In genomic region chr17:76536511-76537287, GRCh38 we compare ENCODE assay signal across 11 cellular contexts. TPM values are rescaled to one million over a fixed set of nuclear protein-coding genes. Genes with fewer than 3 reads are reported as not detected.
A peak's percentile ranks its signal among the peaks of the same experiment; 100 is the strongest.
DNase-seq lines count a peak whose midpoint lies in the region; ATAC-seq and TF ChIP-seq lines count a peak whose summit lies in the region.
"Had no signal": no experiment of that assay in that cellular context is flagged by ENCODE, and none has a peak within 500 bp of the region (broad histone marks: within the 10 kb centered on the region; RNA-seq: fewer than 3 reads in every experiment).

No MANE protein-coding gene starts in this region.

- H3K14ac ChIP-seq in trophoblast cell (ENCODE audit: low read length), result no peak overlapping the region

- H3K9me3 ChIP-seq in hepatocyte (ENCODE audit: low read depth), result no peaks in the 10 kb centered on the region
- peaks cover 2% of the 10 kb centered on the region for H3K9me3 ChIP-seq in trophoblast cell (ENCODE audit: insufficient read depth, low read depth, low read length)

- H3K36me3 ChIP-seq in BJ (ENCODE audit: control insufficient read depth, insufficient read depth, low read length) (no peaks in the 10 kb centered on the region), hepatocyte (replicated peaks; ENCODE audit: insufficient read depth, low read depth) (no peaks in the 10 kb centered on the region), trophoblast cell (ENCODE audit: control insufficient read depth in 1 of 2, insufficient read depth in 2 of 2, low read length in 2 of 2) (no peaks in the 10 kb centered on the region)

- H2BK12ac ChIP-seq in trophoblast cell (ENCODE audit: low read length), result no peak overlapping the region

- H3K18ac ChIP-seq in trophoblast cell (ENCODE audit: low read length), result no peak overlapping the region

- H3K9ac ChIP-seq in trophoblast cell (ENCODE audit: low read length), result no peak overlapping the region

- no peak overlapping the region for H4K12ac ChIP-seq in trophoblast cell (ENCODE audit: low read depth, low read length)

- no peak overlapping the region for H3K23ac ChIP-seq in trophoblast cell (ENCODE audit: low read length)

- no peak for ATAC-seq in HG02623 (IDR thresholded peaks at IDR 0.05; ENCODE audit: unreplicated experiment)

- no peak overlapping the region for H4K91ac ChIP-seq in trophoblast cell (ENCODE audit: low read depth, low read length)

- TF ChIP-seq CTCF in BJ (IDR thresholded peaks at IDR 0.05; ENCODE audit: insufficient read depth, low read depth, low read length) (no peak), astrocyte of the cerebellum (IDR thresholded peaks at IDR 0.05; ENCODE audit: low read depth, low read length, missing control alignments) (no peak), hepatocyte (IDR thresholded peaks at IDR 0.05; ENCODE audit: poor library complexity) (no peak)

- DNase-seq in BJ (ENCODE audit: low read depth) (no peak), astrocyte of the cerebellum (ENCODE audit: low read depth) (no peak), hepatocyte (ENCODE audit: low spot score) (no peak), trophoblast cell (no peak), occipital lobe (lab: John Stamatoyannopoulos, UW) (no peak), DMS53 treated with DMSO at 0.1 percent for 48 hours (lab: John Stamatoyannopoulos, UW; ENCODE audit: unreplicated experiment) (no peak), HEK293T (ENCODE audit: extremely low spot score) (no peak)
- DNase-seq: central memory CD4-positive, alpha-beta T cell; stimulated activated CD4-positive, alpha-beta T cell treated with anti-CD3 and anti-CD28 coated beads, Interleukin-2, amount 100 ng/mL, for 48 hours had no signal

- no peaks in the 10 kb centered on the region for H4K20me1 ChIP-seq in hepatocyte (ENCODE audit: insufficient read depth, poor library complexity, severe bottlenecking)

- in situ Hi-C loops in astrocyte of the cerebellum (cut with HindIII; ENCODE audit: low sequenced_read_pairs), result no loop called here

- H3K4me3 ChIP-seq in BJ (ENCODE audit: low read depth, low read length), result peak overlapping the region; percentile 34
- peak overlapping the region; percentile 35 for H3K4me3 ChIP-seq in astrocyte of the cerebellum (ENCODE audit: low read depth, low read length)
- no peak overlapping the region for H3K4me3 ChIP-seq in hepatocyte
- no peak overlapping the region for H3K4me3 ChIP-seq in trophoblast cell (ENCODE audit: low read depth, low read length)

- H3K79me1 ChIP-seq in trophoblast cell (ENCODE audit: low read length), result peaks cover 3% of the 10 kb centered on the region

- H2AFZ ChIP-seq in hepatocyte, result no peak overlapping the region
- no peak overlapping the region for H2AFZ ChIP-seq in trophoblast cell (ENCODE audit: insufficient read depth, low read length, poor library complexity)

- H2BK120ac ChIP-seq in trophoblast cell (ENCODE audit: insufficient read depth, low read length, poor library complexity), result no peak overlapping the region

- CTCF ChIA-PET in BJ (lab: Yijun Ruan, JAX), result interaction anchor here (0.8 to 3.2 kb wide), 9 partner anchors 9 to 145 kb away, joined by 3 to 22 read pairs (median 3); no protein-coding TSS in a partner anchor
- CTCF ChIA-PET in HEK293T (lab: Yijun Ruan, JAX), result interaction anchor here (0.6 to 1.2 kb wide), 4 partner anchors 10 to 30 kb away, joined by 3 to 5 read pairs (median 4); no protein-coding TSS in a partner anchor

- no peak overlapping the region for H3K4ac ChIP-seq in trophoblast cell (ENCODE audit: low read depth, low read length)

- H3K9me2 ChIP-seq in hepatocyte (replicated peaks; ENCODE audit: insufficient read depth), result no peaks in the 10 kb centered on the region

- peak overlapping the region; percentile 39 for H2AK5ac ChIP-seq in trophoblast cell (ENCODE audit: low read length)

- peak overlapping the region; percentile 88 for H3K4me2 ChIP-seq in hepatocyte
- no peak overlapping the region for H3K4me2 ChIP-seq in trophoblast cell (ENCODE audit: low read length)

- H4K8ac ChIP-seq in trophoblast cell (ENCODE audit: low read depth, low read length), result no peak overlapping the region

- 66% methylated on average over 18 of the region's 25 CpGs for WGBS in hepatocyte (ENCODE audit: low lambda C conversion rate, missing lambda C conversion rate)
- no CpG with 5 or more reads among the region's 25 CpGs for WGBS in trophoblast cell (ENCODE audit: extremely low coverage, insufficient coverage, insufficient read length)

- H3K27me3 ChIP-seq in BJ (ENCODE audit: control insufficient read depth, insufficient read depth, low read length), result peaks cover 15% of the 10 kb centered on the region
- H3K27me3 ChIP-seq in hepatocyte, result peaks cover 28% of the 10 kb centered on the region
- H3K27me3 ChIP-seq in trophoblast cell (ENCODE audit: insufficient read depth, low read length), result peaks cover 33% of the 10 kb centered on the region

- POLR2A ChIA-PET in BJ (lab: Charles Lee) (no interaction called here), HEK293T (lab: Yijun Ruan, JAX) (interaction anchor here (1.2 to 1.4 kb wide), 2 partner anchors 10 to 21 kb away, joined by 4 to 7 read pairs; no protein-coding TSS in a partner anchor)

- H3K27ac ChIP-seq in hepatocyte (no peak overlapping the region), trophoblast cell (ENCODE audit: low read depth, low read length) (no peak overlapping the region)

- H3K79me2 ChIP-seq in hepatocyte (no peaks in the 10 kb centered on the region), trophoblast cell (ENCODE audit: control insufficient read depth, insufficient read depth, low read length, poor library complexity) (peaks cover 2% of the 10 kb centered on the region)

- peaks cover 37% of the 10 kb centered on the region for H3K4me1 ChIP-seq in hepatocyte (ENCODE audit: insufficient read depth)
- H3K4me1 ChIP-seq in trophoblast cell (ENCODE audit: control insufficient read depth in 1 of 2, insufficient read depth in 2 of 2, low read length in 2 of 2), result peaks cover 19 to 26% of the 10 kb centered on the region in 2 experiments

- H2BK5ac ChIP-seq in trophoblast cell (ENCODE audit: low read depth, low read length, poor library complexity), result no peak overlapping the region

TF ChIP-seq in HEK293T, 16 proteins besides CTCF, POLR2A, EP300 and RAD21:
- TF ChIP-seq BHLHE40 (IDR thresholded peaks at IDR 0.05; ENCODE audit: borderline replicate concordance) (no peak), FOXA1 (IDR thresholded peaks at IDR 0.05) (no peak)

RNA-seq across cellular contexts. Expression of gene CYGB, which starts 0.8 kb away (rescaled TPM):
- polyA plus RNA-seq in BJ (2011; rRNA removed) (1.1 and 1.4 TPM in 2 replicates), hepatocyte (13.8 and 19.2 TPM in 2 replicates)
- 0.10 and 0.95 TPM in 2 replicates for polyA minus RNA-seq in BJ (2011; rRNA and poly(A)+ RNA removed)
- total RNA-seq in hepatocyte (7.8 and 15.5 TPM in 2 replicates), occipital lobe (1.2 TPM)
- 5.7 and 6.8 TPM in 2 replicates for polyA plus RNA-seq in trophoblast cell (2013)
- polyA plus RNA-seq: CD14-positive monocyte had no signal

RNA-seq across cellular contexts. Expression of gene PRCD, which starts 3.1 kb away (rescaled TPM):
- polyA plus RNA-seq in BJ (2011; rRNA removed) (0.21 TPM in 1 of 2 replicates, not detected in the other), hepatocyte (10.2 and 11.6 TPM in 2 replicates)
- not detected in 2 replicates for polyA minus RNA-seq in BJ (2011; rRNA and poly(A)+ RNA removed)
- total RNA-seq in hepatocyte (2.0 and 2.7 TPM in 2 replicates), occipital lobe (1.9 TPM)
- 0.23 and 0.50 TPM in 2 replicates for polyA plus RNA-seq in trophoblast cell (2013)
- polyA plus RNA-seq: CD14-positive monocyte had no signal

RNA-seq across cellular contexts. Expression of gene RHBDF2, which starts 35.5 kb away (rescaled TPM):
- polyA plus RNA-seq in BJ (2011; rRNA removed) (6.4 and 8.9 TPM in 2 replicates), hepatocyte (11.0 and 11.7 TPM in 2 replicates)
- 4.9 and 6.2 TPM in 2 replicates for polyA minus RNA-seq in BJ (2011; rRNA and poly(A)+ RNA removed)
- total RNA-seq in hepatocyte (4.9 and 5.5 TPM in 2 replicates), occipital lobe (2.2 TPM)
- 11.1 and 11.6 TPM in 2 replicates for polyA plus RNA-seq in trophoblast cell (2013)

RNA-seq across cellular contexts. Expression of gene ST6GALNAC2, which starts 49.0 kb away (rescaled TPM):
- polyA plus RNA-seq in BJ (2011; rRNA removed), result 0.72 and 0.89 TPM in 2 replicates
- 0.31 and 0.47 TPM in 2 replicates for polyA minus RNA-seq in BJ (2011; rRNA and poly(A)+ RNA removed)
- 1.4 and 2.3 TPM in 2 replicates for total RNA-seq in hepatocyte
- polyA plus RNA-seq in hepatocyte, result 1.8 and 2.8 TPM in 2 replicates
- 19.9 and 21.5 TPM in 2 replicates for polyA plus RNA-seq in trophoblast cell (2013)
- total RNA-seq in occipital lobe, result not detected

Comparison
In these comparisons a context has a peak if more than half of its experiments do, and no peak if none do; other contexts are left out.
1. H3K4me3 ChIP-seq: peak in BJ (single experiment) and astrocyte of the cerebellum (single experiment); none in hepatocyte (single experiment) and trophoblast cell (single experiment).